ENCODE assay signal across 25 cellular contexts in genomic region chr1:26269198-26269550, GRCh38. TPM values are rescaled to one million over a fixed set of nuclear protein-coding genes. Genes with fewer than 3 reads are reported as not detected.
DNase-seq lines count a peak whose midpoint lies in the region; ATAC-seq, FAIRE-seq and TF ChIP-seq lines count a peak whose summit lies in the region.
"Had no signal": no experiment of that assay in that cellular context is flagged by ENCODE, and none has a peak within 500 bp of the region (broad histone marks: within the 10 kb centered on the region; RNA-seq: fewer than 3 reads in every experiment).

No MANE protein-coding gene starts in this region.

- DNase-seq in activated naive CD4-positive, alpha-beta T cell treated with anti-CD3 and anti-CD28 coated beads, Interleukin-2, amount 10 ng/mL, durations not matched to agents 7 days and 5 days: no peak
- DNase-seq in activated naive CD4-positive, alpha-beta T cell treated with anti-CD3 and anti-CD28 coated beads, Interleukin-2, amount 50 U/mL, for 16 hours: no peak
- no peak for DNase-seq in GM12878 (ENCODE audit: low read depth, low spot score)
- DNase-seq in neural progenitor cell (ENCODE audit: low spot score): no peak
- DNase-seq in stimulated activated effector memory CD8-positive, alpha-beta T cell treated with anti-CD3 and anti-CD28 coated beads, Interleukin-12 subunit alpha, Interleukin-12 subunit beta, amount 100 ng/mL, for 72 hours (ENCODE audit: low spot score in 2 of 2): no peak
- DNase-seq: Calu3; DMS153; DND-41; HFFc6; KG1; NCI-H1048; NCI-H1417; NCI-H1694; NCI-H2029 treated with DMSO at 0.1 percent for 48 hours; NCI-H446 treated with DMSO at 0.1 percent for 48 hours; NCI-H526; NCI-H82; NK-92 treated with Interleukin-12 subunit alpha and Interleukin-12 subunit beta, amount 100 ng/mL, for 24 hours; PC-3; SK-N-SH had no signal

- no peak overlapping the region for H3K9ac ChIP-seq in GM12878 (ENCODE audit: control insufficient read depth, insufficient read depth, low read length)
- no peak overlapping the region for H3K9ac ChIP-seq in neural progenitor cell
- H3K9ac ChIP-seq: SK-N-SH had no signal

- H3K27ac Mint-ChIP-seq in activated naive CD4-positive, alpha-beta T cell treated with anti-CD3 and anti-CD28 coated beads, Interleukin-2, amount 10 ng/mL, durations not matched to agents 7 days and 5 days: peak overlapping the region; percentile 29
- H3K27ac Mint-ChIP-seq in neural progenitor cell: peak overlapping the region; percentile 84
- no peak overlapping the region for H3K27ac Mint-ChIP-seq in stimulated activated effector memory CD8-positive, alpha-beta T cell treated with anti-CD3 and anti-CD28 coated beads, Interleukin-12 subunit alpha, Interleukin-12 subunit beta, amount 100 ng/mL, for 72 hours
- H3K27ac Mint-ChIP-seq: HFFc6 had no signal

- RAD21 ChIA-PET in GM12878 (lab: Charles Lee; ENCODE audit: unreplicated experiment): interaction anchor here (0.9 kb wide), 1 partner anchor 53 kb away, joined by 4 read pairs; no protein-coding TSS in a partner anchor

- no peak for TF ChIP-seq EP300 in GM12878 (IDR thresholded peaks at IDR 0.05; ENCODE audit: borderline replicate concordance in 1 of 2, control insufficient read depth in 1 of 2, low read depth in 2 of 2, low read length in 2 of 2)

- FAIRE-seq in GM12878 (lab: Jason Lieb, UNC): no peak
- FAIRE-seq: H54 had no signal

- H3F3A ChIP-seq in neural progenitor cell (ENCODE audit: low read depth): peaks cover 3% of the 10 kb centered on the region

- H3K4me2 ChIP-seq in GM12878 (ENCODE audit: control insufficient read depth, insufficient read depth) (no peak overlapping the region), neural progenitor cell (no peak overlapping the region)
- H3K4me2 ChIP-seq: SK-N-SH had no signal

- H3K4me3 Mint-ChIP-seq in activated naive CD4-positive, alpha-beta T cell treated with anti-CD3 and anti-CD28 coated beads, Interleukin-2, amount 10 ng/mL, durations not matched to agents 7 days and 5 days: no peak overlapping the region
- H3K4me3 Mint-ChIP-seq in neural progenitor cell: no peak overlapping the region
- no peak overlapping the region for H3K4me3 Mint-ChIP-seq in stimulated activated effector memory CD8-positive, alpha-beta T cell treated with anti-CD3 and anti-CD28 coated beads, Interleukin-12 subunit alpha, Interleukin-12 subunit beta, amount 100 ng/mL, for 72 hours
- H3K4me3 Mint-ChIP-seq: HFFc6 had no signal

- 97% methylated on average over 4 of the region's 4 CpGs for WGBS in GM12878 (ENCODE audit: insufficient coverage, insufficient replicate concordance, low lambda C conversion rate, missing lambda C conversion rate)

- in situ Hi-C loops in GM12878 (cut with MboI): no loop called here

- peaks cover 1% of the 10 kb centered on the region for H3K4me1 Mint-ChIP-seq in activated naive CD4-positive, alpha-beta T cell treated with anti-CD3 and anti-CD28 coated beads, Interleukin-2, amount 10 ng/mL, durations not matched to agents 7 days and 5 days
- peaks cover under 1% of the 10 kb centered on the region for H3K4me1 Mint-ChIP-seq in neural progenitor cell
- peaks cover 1% of the 10 kb centered on the region for H3K4me1 Mint-ChIP-seq in stimulated activated effector memory CD8-positive, alpha-beta T cell treated with anti-CD3 and anti-CD28 coated beads, Interleukin-12 subunit alpha, Interleukin-12 subunit beta, amount 100 ng/mL, for 72 hours

- H3K79me2 ChIP-seq in GM12878 (ENCODE audit: control insufficient read depth, insufficient read depth, low read length) (no peaks in the 10 kb centered on the region), neural progenitor cell (ENCODE audit: low read depth) (no peaks in the 10 kb centered on the region)

- H3K9me3 Mint-ChIP-seq in activated naive CD4-positive, alpha-beta T cell treated with anti-CD3 and anti-CD28 coated beads, Interleukin-2, amount 10 ng/mL, durations not matched to agents 7 days and 5 days: peaks cover 10% of the 10 kb centered on the region
- peaks cover 2% of the 10 kb centered on the region for H3K9me3 Mint-ChIP-seq in neural progenitor cell
- peaks cover 6% of the 10 kb centered on the region for H3K9me3 Mint-ChIP-seq in stimulated activated effector memory CD8-positive, alpha-beta T cell treated with anti-CD3 and anti-CD28 coated beads, Interleukin-12 subunit alpha, Interleukin-12 subunit beta, amount 100 ng/mL, for 72 hours

- H3K4me3 ChIP-seq in GM12878 (no peak overlapping the region), neural progenitor cell (no peak overlapping the region)

- no peaks in the 10 kb centered on the region for H4K20me1 ChIP-seq in GM12878 (ENCODE audit: control insufficient read depth, insufficient read depth)
- H4K20me1 ChIP-seq in neural progenitor cell (ENCODE audit: low read depth): no peaks in the 10 kb centered on the region

- CTCF ChIA-PET in activated naive CD4-positive, alpha-beta T cell treated with anti-CD3 and anti-CD28 coated beads, Interleukin-2, amount 10 ng/mL, durations not matched to agents 7 days and 5 days (lab: Charles Lee): interaction anchor here (1.1 kb wide), 1 partner anchor 12 kb away, joined by 3 read pairs; no protein-coding TSS in a partner anchor
- CTCF ChIA-PET in GM12878 (lab: Yijun Ruan, JAX): interaction anchor here (1.7 kb wide), 1 partner anchor 53 kb away, joined by 6 read pairs; no protein-coding TSS in a partner anchor

- no peaks in the 10 kb centered on the region for H3K4me1 ChIP-seq in GM12878 (ENCODE audit: control insufficient read depth, insufficient read depth, low read length)
- H3K4me1 ChIP-seq in neural progenitor cell: no peaks in the 10 kb centered on the region

- SMC1A ChIA-PET in GM12878 (lab: Charles Lee; ENCODE audit: uncharacterized antibody, unreplicated experiment): no interaction called here

- intact Hi-C loops in GM12878 (cut with micrococcal nuclease; ENCODE audit: unreplicated experiment): no loop called here

- TF ChIP-seq CTCF in GM12878 (IDR thresholded peaks at IDR 0.05 in 2 of 3, conservative IDR thresholded peaks at IDR 0.05 in 1 of 3; ENCODE audit: control insufficient read depth in 2 of 3, extremely low read depth in 1 of 3, insufficient read depth in 1 of 3, low read depth in 3 of 3, low read length in 3 of 3) (no peak), neural progenitor cell (IDR thresholded peaks at IDR 0.05) (no peak)

- TF ChIP-seq RAD21 in GM12878 (IDR thresholded peaks at IDR 0.05; ENCODE audit: insufficient read depth, low read depth, low read length): no peak

- no peak overlapping the region for H3K27ac ChIP-seq in GM12878 (ENCODE audit: control insufficient read depth, insufficient read depth)
- H3K27ac ChIP-seq in neural progenitor cell: no peak overlapping the region

- H3K36me3 ChIP-seq in GM12878 (ENCODE audit: control insufficient read depth in 2 of 2, insufficient read depth in 2 of 2, low read length in 1 of 2): peaks cover 11 to 17% of the 10 kb centered on the region in 2 experiments
- H3K36me3 ChIP-seq in neural progenitor cell: no peaks in the 10 kb centered on the region

- no peak overlapping the region for H2AFZ ChIP-seq in GM12878 (ENCODE audit: control insufficient read depth, low read depth, low read length)
- no peak overlapping the region for H2AFZ ChIP-seq in neural progenitor cell (replicated peaks)

- H3K27me3 Mint-ChIP-seq in activated naive CD4-positive, alpha-beta T cell treated with anti-CD3 and anti-CD28 coated beads, Interleukin-2, amount 10 ng/mL, durations not matched to agents 7 days and 5 days: no peaks in the 10 kb centered on the region
- H3K27me3 Mint-ChIP-seq in neural progenitor cell (ENCODE audit: insufficient read depth, low read depth): no peaks in the 10 kb centered on the region

- peaks cover 64% of the 10 kb centered on the region for H3K36me3 Mint-ChIP-seq in activated naive CD4-positive, alpha-beta T cell treated with anti-CD3 and anti-CD28 coated beads, Interleukin-2, amount 10 ng/mL, durations not matched to agents 7 days and 5 days
- H3K36me3 Mint-ChIP-seq in neural progenitor cell: peaks cover 58% of the 10 kb centered on the region
- H3K36me3 Mint-ChIP-seq in stimulated activated effector memory CD8-positive, alpha-beta T cell treated with anti-CD3 and anti-CD28 coated beads, Interleukin-12 subunit alpha, Interleukin-12 subunit beta, amount 100 ng/mL, for 72 hours: peaks cover 84% of the 10 kb centered on the region

- POLR2A ChIA-PET in GM12878 (lab: Charles Lee): interaction anchor here (0.6 kb wide), 1 partner anchor 139 kb away, joined by 4 read pairs; no protein-coding TSS in a partner anchor

- ATAC-seq in GM12878 (no peak), GM18909 (IDR thresholded peaks at IDR 0.05; ENCODE audit: poor library complexity, unreplicated experiment) (no peak)
- ATAC-seq in stimulated activated effector memory CD8-positive, alpha-beta T cell treated with anti-CD3 and anti-CD28 coated beads, Interleukin-12 subunit alpha, Interleukin-12 subunit beta, amount 100 ng/mL, for 72 hours: no peak
- ATAC-seq: PC-3 had no signal

- H3K27me3 ChIP-seq in GM12878 (replicated peaks in 1 of 2; ENCODE audit: control insufficient read depth in 2 of 2, insufficient read depth in 2 of 2, low read length in 1 of 2) (no peaks in the 10 kb centered on the region), neural progenitor cell (no peaks in the 10 kb centered on the region)

- BruUV-seq in GM12878 (replicated peaks; lab: Mats Ljungman, UMichigan): no TSS peak

- no peak for TF ChIP-seq POLR2A in GM12878 (IDR thresholded peaks at IDR 0.05; ENCODE audit: low read depth, low read length)

- H3K9me3 ChIP-seq in GM12878 (replicated peaks; ENCODE audit: control insufficient read depth, insufficient read depth, low read length) (peaks cover 6% of the 10 kb centered on the region; the same call in 2 of the 3 replicates), neural progenitor cell (ENCODE audit: low read depth) (no peaks in the 10 kb centered on the region)

RNA-seq across cellular contexts. Expression of gene SH3BGRL3, which starts 10.7 kb away (rescaled TPM):
- total RNA-seq in GM12878 (2013; cell fraction: nucleolus; rRNA removed): 9.0 and 9.9 TPM in 2 replicates
- total RNA-seq in GM12878 (2014; rRNA removed) (42.6 and 52.9 TPM in 2 replicates), GM12878 (2014; rRNA removed; fragmentation: Illumina TruSeq; extraction: Trizol) (45.9 and 46.9 TPM in 2 replicates), GM12878 (2021) (111 and 116 TPM in 2 replicates), neural progenitor cell (ENCODE audit: low replicate concordance) (15.6 and 41.9 TPM in 2 replicates)
- 29.9 TPM for polyA plus RNA-seq in GM12878 (2011; ENCODE audit: low read depth)
- polyA plus RNA-seq in GM12878 (2011; rRNA removed) (26.3 and 39.7 TPM in 2 replicates), GM12878 (2014; fragmentation: Illumina TruSeq; extraction: Trizol) (95.2 and 135 TPM in 2 replicates), GM12878 (2014; fragmentation: Nextera tagmentation; extraction: Ambion mirVana) (100 to 1,000 TPM; 121 to 129 TPM), GM12878 (2014; rRNA removed) (42.3 and 57.1 TPM in 2 replicates), GM12878 (2016; fragmentation: Nextera tagmentation; extraction: Ambion mirVana) (100 to 1,000 TPM; 344 to 390 TPM)
- polyA plus RNA-seq in GM12878 (2011; cell fraction: cytosol; rRNA removed): 57.0 and 59.2 TPM in 2 replicates
- polyA plus RNA-seq in GM12878 (2011; cell fraction: nucleus; rRNA removed): 25.2 and 28.2 TPM in 2 replicates
- 86.2 and 109 TPM in 2 replicates for polyA plus RNA-seq in GM12878 (2012)
- 52.7 and 67.7 TPM in 2 replicates for polyA minus RNA-seq in GM12878 (2011; rRNA and poly(A)+ RNA removed)
- polyA minus RNA-seq in GM12878 (2011; cell fraction: cytosol; rRNA and poly(A)+ RNA removed): 38.8 and 41.6 TPM in 2 replicates
- 19.5 and 27.3 TPM in 2 replicates for polyA minus RNA-seq in GM12878 (2011; cell fraction: nucleus; rRNA and poly(A)+ RNA removed)

RNA-seq across cellular contexts. Expression of gene CEP85, which starts 35.2 kb away (rescaled TPM):
- 36.6 and 44.3 TPM in 2 replicates for total RNA-seq in GM12878 (2013; cell fraction: nucleolus; rRNA removed)
- 22.1 and 22.2 TPM in 2 replicates for total RNA-seq in GM12878 (2014; rRNA removed)
- total RNA-seq in GM12878 (2014; rRNA removed; fragmentation: Illumina TruSeq; extraction: Trizol): 22.2 and 22.8 TPM in 2 replicates
- 17.9 and 20.9 TPM in 2 replicates for total RNA-seq in GM12878 (2021)
- 5.5 TPM for polyA plus RNA-seq in GM12878 (2011; ENCODE audit: low read depth)
- 22.9 and 26.8 TPM in 2 replicates for polyA plus RNA-seq in GM12878 (2011; rRNA removed)
- polyA plus RNA-seq in GM12878 (2011; cell fraction: cytosol; rRNA removed): 21.4 and 25.6 TPM in 2 replicates
- polyA plus RNA-seq in GM12878 (2011; cell fraction: nucleus; rRNA removed): 60.9 and 63.0 TPM in 2 replicates
- 7.1 and 10.8 TPM in 2 replicates for polyA plus RNA-seq in GM12878 (2012)
- polyA plus RNA-seq in GM12878 (2014; fragmentation: Illumina TruSeq; extraction: Trizol): 20.4 and 24.5 TPM in 2 replicates
- polyA plus RNA-seq in GM12878 (2014; fragmentation: Nextera tagmentation; extraction: Ambion mirVana): 1 to 10 TPM; 8.4 to 8.6 TPM
- 23.5 and 25.7 TPM in 2 replicates for polyA plus RNA-seq in GM12878 (2014; rRNA removed)
- polyA plus RNA-seq in GM12878 (2016; fragmentation: Nextera tagmentation; extraction: Ambion mirVana): 10 to 100 TPM; 17.5 to 19.6 TPM
- polyA minus RNA-seq in GM12878 (2011; rRNA and poly(A)+ RNA removed): 26.6 and 31.3 TPM in 2 replicates
- 6.5 and 6.7 TPM in 2 replicates for polyA minus RNA-seq in GM12878 (2011; cell fraction: cytosol; rRNA and poly(A)+ RNA removed)
- 21.0 and 25.4 TPM in 2 replicates for polyA minus RNA-seq in GM12878 (2011; cell fraction: nucleus; rRNA and poly(A)+ RNA removed)
- 41.4 and 54.1 TPM in 2 replicates for total RNA-seq in neural progenitor cell (ENCODE audit: low replicate concordance)

RNA-seq across cellular contexts. Expression of gene UBXN11, which starts 37.3 kb away (rescaled TPM):
- total RNA-seq in GM12878 (2013; cell fraction: nucleolus; rRNA removed): 18.9 and 19.6 TPM in 2 replicates
- 8.1 and 8.5 TPM in 2 replicates for total RNA-seq in GM12878 (2014; rRNA removed)
- total RNA-seq in GM12878 (2014; rRNA removed; fragmentation: Illumina TruSeq; extraction: Trizol): 5.7 and 6.2 TPM in 2 replicates
- 16.8 and 19.3 TPM in 2 replicates for total RNA-seq in GM12878 (2021)
- 5.8 TPM for polyA plus RNA-seq in GM12878 (2011; ENCODE audit: low read depth)
- 7.6 and 10.8 TPM in 2 replicates for polyA plus RNA-seq in GM12878 (2011; rRNA removed)
- 13.3 and 16.3 TPM in 2 replicates for polyA plus RNA-seq in GM12878 (2011; cell fraction: cytosol; rRNA removed)
- polyA plus RNA-seq in GM12878 (2011; cell fraction: nucleus; rRNA removed): 80.9 and 89.2 TPM in 2 replicates
- polyA plus RNA-seq in GM12878 (2012): 10.6 and 12.1 TPM in 2 replicates
- polyA plus RNA-seq in GM12878 (2014; fragmentation: Illumina TruSeq; extraction: Trizol): 3.5 and 8.1 TPM in 2 replicates
- 1 to 10 TPM in 1 of 2 experiments, under 1 TPM in 1; 0.32 to 1.2 TPM for polyA plus RNA-seq in GM12878 (2014; fragmentation: Nextera tagmentation; extraction: Ambion mirVana)
- 24.3 and 26.5 TPM in 2 replicates for polyA plus RNA-seq in GM12878 (2014; rRNA removed)
- polyA plus RNA-seq in GM12878 (2016; fragmentation: Nextera tagmentation; extraction: Ambion mirVana): 10 to 100 TPM; 27.7 to 34.4 TPM
- 7.2 and 7.5 TPM in 2 replicates for polyA minus RNA-seq in GM12878 (2011; rRNA and poly(A)+ RNA removed)
- 3.2 and 3.9 TPM in 2 replicates for polyA minus RNA-seq in GM12878 (2011; cell fraction: cytosol; rRNA and poly(A)+ RNA removed)
- 11.2 and 14.9 TPM in 2 replicates for polyA minus RNA-seq in GM12878 (2011; cell fraction: nucleus; rRNA and poly(A)+ RNA removed)
- 5.9 and 10.2 TPM in 2 replicates for total RNA-seq in neural progenitor cell (ENCODE audit: low replicate concordance)

RNA-seq across cellular contexts. Expression of gene CD52, which starts 48.6 kb away (rescaled TPM):
- 30.6 and 34.5 TPM in 2 replicates for total RNA-seq in GM12878 (2013; cell fraction: nucleolus; rRNA removed)
- total RNA-seq in GM12878 (2014; rRNA removed): 237 and 262 TPM in 2 replicates
- 637 and 673 TPM in 2 replicates for total RNA-seq in GM12878 (2014; rRNA removed; fragmentation: Illumina TruSeq; extraction: Trizol)
- total RNA-seq in GM12878 (2021): 291 and 301 TPM in 2 replicates
- polyA plus RNA-seq in GM12878 (2011; ENCODE audit: low read depth): 736 TPM
- polyA plus RNA-seq in GM12878 (2011; rRNA removed): 453 and 508 TPM in 2 replicates
- 356 and 918 TPM in 2 replicates for polyA plus RNA-seq in GM12878 (2011; cell fraction: cytosol; rRNA removed)
- polyA plus RNA-seq in GM12878 (2011; cell fraction: nucleus; rRNA removed): 146 and 442 TPM in 2 replicates
- 451 and 734 TPM in 2 replicates for polyA plus RNA-seq in GM12878 (2012)
- polyA plus RNA-seq in GM12878 (2014; fragmentation: Illumina TruSeq; extraction: Trizol): 882 and 1,118 TPM in 2 replicates
- 1,000 to 10,000 TPM; 2,664 to 2,736 TPM for polyA plus RNA-seq in GM12878 (2014; fragmentation: Nextera tagmentation; extraction: Ambion mirVana)
- 488 and 610 TPM in 2 replicates for polyA plus RNA-seq in GM12878 (2014; rRNA removed)
- 100 to 1,000 TPM; 382 to 390 TPM for polyA plus RNA-seq in GM12878 (2016; fragmentation: Nextera tagmentation; extraction: Ambion mirVana)
- polyA minus RNA-seq in GM12878 (2011; rRNA and poly(A)+ RNA removed): 113 and 183 TPM in 2 replicates
- polyA minus RNA-seq in GM12878 (2011; cell fraction: cytosol; rRNA and poly(A)+ RNA removed): 30.9 and 34.6 TPM in 2 replicates
- polyA minus RNA-seq in GM12878 (2011; cell fraction: nucleus; rRNA and poly(A)+ RNA removed): 33.2 and 36.3 TPM in 2 replicates
- total RNA-seq in neural progenitor cell (ENCODE audit: low replicate concordance): 2.5 and 7.3 TPM in 2 replicates
- total RNA-seq: A172, Calu3, HFFc6, HT1080, PC-3 had no signal
- polyA plus RNA-seq: BJ, SK-N-SH had no signal
